1 cellular context compared by ENCODE assay signal in genomic region chr3:48439820-48440589, GRCh38.
TF ChIP-seq lines count a peak whose summit lies in the region.

CCDC51 (minus strand) TSS chr3:48440119; CDS start chr3:48435128, 4,991 bp downstream.
TMA7 (plus strand) TSS chr3:48440257; CDS start chr3:48440297, 40 bp downstream.

TF ChIP-seq in HepG2, 621 proteins besides CTCF, POLR2A, EP300 and RAD21 (continued from another document):
- TF ChIP-seq MZF1 (CRISPR knock-in tag; IDR thresholded peaks at IDR 0.05; ENCODE audit: borderline replicate concordance) (peak; percentile 95), HNRNPK (IDR thresholded peaks at IDR 0.05; ENCODE audit: low read depth, low read length, poor library complexity, severe bottlenecking) (no peak), ZNF430 (CRISPR knock-in tag; IDR thresholded peaks at IDR 0.05) (peak; percentile 81), RXRB (CRISPR knock-in tag; IDR thresholded peaks at IDR 0.05; ENCODE audit: borderline replicate concordance) (peak; percentile 52; the same call in 1 of the 2 replicates), PREB (CRISPR knock-in tag; IDR thresholded peaks at IDR 0.05) (no peak), HNF4A (CRISPR knock-in tag; IDR thresholded peaks at IDR 0.05) (no peak), NAIF1 (CRISPR knock-in tag; IDR thresholded peaks at IDR 0.05; ENCODE audit: borderline replicate concordance) (peak; percentile 52; the same call in 1 of the 2 replicates), ZNF780A (CRISPR knock-in tag; IDR thresholded peaks at IDR 0.05) (no peak), CCAR2 (optimal IDR thresholded peaks at IDR 0.05; ENCODE audit: low read depth, low read length) (no peak), AKAP8 (CRISPR knock-in tag; IDR thresholded peaks at IDR 0.05) (0 out of 2 replicates have a peak, but pooled peaks have one; percentile 9), ZUFSP (CRISPR knock-in tag; IDR thresholded peaks at IDR 0.05; ENCODE audit: borderline replicate concordance) (no peak), BRF2 (CRISPR knock-in tag; IDR thresholded peaks at IDR 0.05) (peak; percentile 76; the same call in 1 of the 2 replicates), ETS1 (CRISPR knock-in tag; IDR thresholded peaks at IDR 0.05) (no peak), ZBTB7B (CRISPR knock-in tag; IDR thresholded peaks at IDR 0.05) (peak; percentile 31; the same call in 1 of the 2 replicates), PLRG1 (conservative IDR thresholded peaks at IDR 0.05) (no peak), ZNF737 (CRISPR knock-in tag; IDR thresholded peaks at IDR 0.05; ENCODE audit: borderline replicate concordance) (no peak), ARNTL (CRISPR knock-in tag; IDR thresholded peaks at IDR 0.05) (peak; percentile 54; the same call in 1 of the 2 replicates), NFAT5 (CRISPR knock-in tag; IDR thresholded peaks at IDR 0.05) (no peak; the same call in none of the 2 replicates), MNT (IDR thresholded peaks at IDR 0.05) (no peak), PCBP1 (IDR thresholded peaks at IDR 0.05; ENCODE audit: borderline replicate concordance, low read depth, low read length) (peak; percentile 82; the same call in 1 of the 2 replicates), PHF21A (CRISPR knock-in tag; IDR thresholded peaks at IDR 0.05) (peak; percentile 65), ZNF205 (CRISPR knock-in tag; IDR thresholded peaks at IDR 0.05) (no peak), ZNF33A (CRISPR knock-in tag; IDR thresholded peaks at IDR 0.05; ENCODE audit: borderline replicate concordance) (no peak), ZNF44 (CRISPR knock-in tag; IDR thresholded peaks at IDR 0.05) (0 out of 2 replicates have a peak, but pooled peaks have one; percentile 50), ZNF543 (CRISPR knock-in tag; IDR thresholded peaks at IDR 0.05) (peak; percentile 83; the same call in 1 of the 2 replicates), ZNF777 (CRISPR knock-in tag; IDR thresholded peaks at IDR 0.05) (peak; percentile 63), ZNF362 (CRISPR knock-in tag; IDR thresholded peaks at IDR 0.05; ENCODE audit: borderline replicate concordance) (peak; percentile 21; the same call in 1 of the 2 replicates), CC2D1A (CRISPR knock-in tag; IDR thresholded peaks at IDR 0.05) (no peak), HDAC2 (CRISPR knock-in tag; IDR thresholded peaks at IDR 0.05) (peak; percentile 80; the same call in 1 of the 2 replicates), MED13 (CRISPR knock-in tag; IDR thresholded peaks at IDR 0.05) (no peak), AGO2 (optimal IDR thresholded peaks at IDR 0.05; ENCODE audit: low read depth, low read length) (no peak), NFE2 (CRISPR knock-in tag; IDR thresholded peaks at IDR 0.05) (no peak), TEAD3 (CRISPR knock-in tag; optimal IDR thresholded peaks at IDR 0.05; ENCODE audit: borderline replicate concordance) (peak; percentile 29), ZNF740 (CRISPR knock-in tag; IDR thresholded peaks at IDR 0.05) (no peak), ZFAT (CRISPR knock-in tag; conservative IDR thresholded peaks at IDR 0.05) (no peak), KAT8 (CRISPR knock-in tag; IDR thresholded peaks at IDR 0.05) (peak; percentile 97), HMGA1 (CRISPR knock-in tag; conservative IDR thresholded peaks at IDR 0.05) (no peak)
